2 cellular contexts compared by ENCODE assay signal in the genomic region with DNA sequence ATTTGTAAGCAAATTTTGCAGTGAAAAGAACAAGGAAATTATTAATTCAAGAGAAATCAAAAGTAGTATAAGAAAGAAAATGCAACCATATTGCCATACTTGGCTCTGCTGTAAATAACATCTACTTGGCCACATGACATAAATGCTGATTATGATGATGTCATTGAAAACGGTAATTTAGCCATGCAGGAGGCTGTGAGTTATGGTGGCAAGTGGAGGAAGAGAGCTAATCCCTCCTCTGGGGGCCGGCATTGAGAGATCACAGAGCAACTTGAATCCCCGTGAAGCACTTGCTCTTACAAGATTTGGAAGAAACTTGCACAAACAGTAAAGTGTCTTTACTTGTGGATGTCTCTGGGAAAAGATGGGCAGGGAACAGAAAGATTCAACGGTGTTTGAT.
TF ChIP-seq lines count a peak whose summit lies in the region.

No MANE protein-coding gene starts in this region.

TF ChIP-seq in HepG2, 621 proteins besides CTCF, POLR2A, EP300 and RAD21 (continued from another document):
- TF ChIP-seq, protein P1, sequence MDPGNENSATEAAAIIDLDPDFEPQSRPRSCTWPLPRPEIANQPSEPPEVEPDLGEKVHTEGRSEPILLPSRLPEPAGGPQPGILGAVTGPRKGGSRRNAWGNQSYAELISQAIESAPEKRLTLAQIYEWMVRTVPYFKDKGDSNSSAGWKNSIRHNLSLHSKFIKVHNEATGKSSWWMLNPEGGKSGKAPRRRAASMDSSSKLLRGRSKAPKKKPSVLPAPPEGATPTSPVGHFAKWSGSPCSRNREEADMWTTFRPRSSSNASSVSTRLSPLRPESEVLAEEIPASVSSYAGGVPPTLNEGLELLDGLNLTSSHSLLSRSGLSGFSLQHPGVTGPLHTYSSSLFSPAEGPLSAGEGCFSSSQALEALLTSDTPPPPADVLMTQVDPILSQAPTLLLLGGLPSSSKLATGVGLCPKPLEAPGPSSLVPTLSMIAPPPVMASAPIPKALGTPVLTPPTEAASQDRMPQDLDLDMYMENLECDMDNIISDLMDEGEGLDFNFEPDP (CRISPR knock-in tag; conservative IDR thresholded peaks at IDR 0.05): 0 out of 2 replicates have a peak, but pooled peaks have one; percentile 19
- TF ChIP-seq LCORL (IDR thresholded peaks at IDR 0.05) (no peak), LCORL (CRISPR knock-in tag; IDR thresholded peaks at IDR 0.05) (0 out of 2 replicates have a peak, but pooled peaks have one; percentile 18), ATF7 (IDR thresholded peaks at IDR 0.05) (peak; percentile 98), ATF7 (CRISPR knock-in tag; IDR thresholded peaks at IDR 0.05) (no peak), ZNF317 (CRISPR knock-in tag; IDR thresholded peaks at IDR 0.05) (no peak)

TF ChIP-seq in HEK293, 187 proteins besides CTCF, POLR2A, EP300 and RAD21 (continued from another document):
- TF ChIP-seq, protein P2, sequence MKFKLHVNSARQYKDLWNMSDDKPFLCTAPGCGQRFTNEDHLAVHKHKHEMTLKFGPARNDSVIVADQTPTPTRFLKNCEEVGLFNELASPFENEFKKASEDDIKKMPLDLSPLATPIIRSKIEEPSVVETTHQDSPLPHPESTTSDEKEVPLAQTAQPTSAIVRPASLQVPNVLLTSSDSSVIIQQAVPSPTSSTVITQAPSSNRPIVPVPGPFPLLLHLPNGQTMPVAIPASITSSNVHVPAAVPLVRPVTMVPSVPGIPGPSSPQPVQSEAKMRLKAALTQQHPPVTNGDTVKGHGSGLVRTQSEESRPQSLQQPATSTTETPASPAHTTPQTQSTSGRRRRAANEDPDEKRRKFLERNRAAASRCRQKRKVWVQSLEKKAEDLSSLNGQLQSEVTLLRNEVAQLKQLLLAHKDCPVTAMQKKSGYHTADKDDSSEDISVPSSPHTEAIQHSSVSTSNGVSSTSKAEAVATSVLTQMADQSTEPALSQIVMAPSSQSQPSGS (tag by site-specific recombination; IDR thresholded peaks at IDR 0.05; ENCODE audit: low read depth): peak; percentile 94
- TF ChIP-seq ZBTB21 (tag by site-specific recombination; IDR thresholded peaks at IDR 0.05) (peak; percentile 52), GLIS1 (tag by site-specific recombination; IDR thresholded peaks at IDR 0.05) (0 out of 2 replicates have a peak, but pooled peaks have one; percentile 37), ZNF76 (tag by site-specific recombination; IDR thresholded peaks at IDR 0.05; ENCODE audit: borderline replicate concordance, low read depth) (no peak)
